In genomic region chr6:73585566-73586415, GRCh38 we compare ENCODE assay signal across 8 cellular contexts.
A peak's percentile ranks its signal among the peaks of the same experiment; 100 is the strongest.
DNase-seq lines count a peak whose midpoint lies in the region; ATAC-seq and TF ChIP-seq lines count a peak whose summit lies in the region.

No MANE protein-coding gene starts in this region.

- H3K27ac Mint-ChIP-seq in CD4-positive, alpha-beta memory T cell = peak overlapping the region; percentile 93 to 99 (median 98)
- peak overlapping the region; percentile 97 for H3K27ac Mint-ChIP-seq in activated naive CD8-positive, alpha-beta T cell treated with anti-CD3 and anti-CD28 coated beads, Interleukin-2, amount 50 U/mL, for 24 hours
- H3K27ac Mint-ChIP-seq in glutamatergic neuron (ENCODE audit: unreplicated experiment) = no peak overlapping the region

- H3K27me3 ChIP-seq in CD4-positive, alpha-beta memory T cell (ENCODE audit: insufficient read depth, low read length) = no peaks in the 10 kb centered on the region
- no peaks in the 10 kb centered on the region for H3K27me3 ChIP-seq in heart right ventricle

- POLR2A ChIA-PET in CD4-positive, alpha-beta memory T cell (lab: Charles Lee; ENCODE audit: partially characterized antibody) = interaction anchor here (0.6 to 9.7 kb wide), 13 partner anchors 8 to 135 kb away, joined by 3 to 233 read pairs (median 5); partner anchors contain the start of genes CGAS, EEF1A1, MTO1 and SLC17A5

- no peaks in the 10 kb centered on the region for H3K9me3 Mint-ChIP-seq in CD4-positive, alpha-beta memory T cell
- no peaks in the 10 kb centered on the region for H3K9me3 Mint-ChIP-seq in activated naive CD8-positive, alpha-beta T cell treated with anti-CD3 and anti-CD28 coated beads, Interleukin-2, amount 50 U/mL, for 24 hours
- peaks cover under 1% of the 10 kb centered on the region for H3K9me3 Mint-ChIP-seq in glutamatergic neuron (ENCODE audit: unreplicated experiment)

- H3K27ac ChIP-seq in CD4-positive, alpha-beta memory T cell (ENCODE audit: low read depth, low read length) = peak overlapping the region; percentile 70
- H3K27ac ChIP-seq in heart right ventricle = peak overlapping the region; percentile 62 to 94 (median 84)

- H3K27me3 Mint-ChIP-seq in CD4-positive, alpha-beta memory T cell = no peaks in the 10 kb centered on the region
- H3K27me3 Mint-ChIP-seq in activated naive CD8-positive, alpha-beta T cell treated with anti-CD3 and anti-CD28 coated beads, Interleukin-2, amount 50 U/mL, for 24 hours = no peaks in the 10 kb centered on the region
- H3K27me3 Mint-ChIP-seq in glutamatergic neuron (ENCODE audit: unreplicated experiment) = no peaks in the 10 kb centered on the region

- no peak for TF ChIP-seq CTCF in heart right ventricle (IDR thresholded peaks at IDR 0.05)
- TF ChIP-seq CTCF in glutamatergic neuron (IDR thresholded peaks at IDR 0.05; ENCODE audit: partially characterized antibody, unreplicated experiment) = no peak

- WGBS in heart right ventricle, 2 donors = 20 to 31% methylated on average over 3 of the region's 3 CpGs

- ATAC-seq in GM19035 (IDR thresholded peaks at IDR 0.05; ENCODE audit: unreplicated experiment) = peak; percentile 77
- peak; percentile 76 for ATAC-seq in HG03159 (IDR thresholded peaks at IDR 0.05; ENCODE audit: unreplicated experiment)
- peak; percentile 71 for ATAC-seq in activated naive CD8-positive, alpha-beta T cell treated with anti-CD3 and anti-CD28 coated beads, Interleukin-2, amount 50 U/mL, for 24 hours
- peak in 7 of 8 donors; percentile 67 to 89 (median 84) for ATAC-seq in heart right ventricle

- H3K4me3 Mint-ChIP-seq in CD4-positive, alpha-beta memory T cell = peak overlapping the region; percentile 78 to 88 (median 84)
- peak overlapping the region; percentile 82 for H3K4me3 Mint-ChIP-seq in activated naive CD8-positive, alpha-beta T cell treated with anti-CD3 and anti-CD28 coated beads, Interleukin-2, amount 50 U/mL, for 24 hours
- no peak overlapping the region for H3K4me3 Mint-ChIP-seq in glutamatergic neuron (ENCODE audit: unreplicated experiment)

- CTCF ChIA-PET in CD4-positive, alpha-beta memory T cell (lab: Charles Lee; ENCODE audit: partially characterized antibody) = interaction anchor here (0.6 to 3.0 kb wide), 13 partner anchors 10 to 139 kb away, joined by 3 to 27 read pairs (median 4); partner anchors contain the start of genes EEF1A1 and MTO1

- DNase-seq in CD4-positive, alpha-beta memory T cell = peak; percentile 57 to 69 (median 63)
- DNase-seq in OCI-M2 (lab: John Stamatoyannopoulos, UW; ENCODE audit: unreplicated experiment) (peak; percentile 89), heart right ventricle (peak in 1 of 2 donors; percentile 67), retina (peak; percentile 18), glutamatergic neuron (no peak)
- peak; percentile 31 for DNase-seq in activated naive CD8-positive, alpha-beta T cell treated with anti-CD3 and anti-CD28 coated beads, Interleukin-2, amount 50 U/mL, for 24 hours

- H3K36me3 ChIP-seq in CD4-positive, alpha-beta memory T cell (ENCODE audit: insufficient read depth, low read length) = no peaks in the 10 kb centered on the region
- H3K36me3 ChIP-seq in heart right ventricle = no peaks in the 10 kb centered on the region

- H3K4me1 Mint-ChIP-seq in CD4-positive, alpha-beta memory T cell = peaks cover 15 to 34% (median 19%) of the 10 kb centered on the region in 4 donors
- peaks cover 42% of the 10 kb centered on the region for H3K4me1 Mint-ChIP-seq in activated naive CD8-positive, alpha-beta T cell treated with anti-CD3 and anti-CD28 coated beads, Interleukin-2, amount 50 U/mL, for 24 hours
- H3K4me1 Mint-ChIP-seq in glutamatergic neuron (ENCODE audit: low read depth, unreplicated experiment) = peaks cover under 1% of the 10 kb centered on the region

- H3K4me3 ChIP-seq in CD4-positive, alpha-beta memory T cell (ENCODE audit: low read length in 2 of 2) = peak overlapping the region; percentile 54 to 56
- peak overlapping the region in 7 of 10 donors; percentile 11 to 42 (median 23) for H3K4me3 ChIP-seq in heart right ventricle

- H3K36me3 Mint-ChIP-seq in CD4-positive, alpha-beta memory T cell = no peaks in the 10 kb centered on the region
- peaks cover 3% of the 10 kb centered on the region for H3K36me3 Mint-ChIP-seq in activated naive CD8-positive, alpha-beta T cell treated with anti-CD3 and anti-CD28 coated beads, Interleukin-2, amount 50 U/mL, for 24 hours (ENCODE audit: low read depth)
- peaks cover 3% of the 10 kb centered on the region for H3K36me3 Mint-ChIP-seq in glutamatergic neuron (ENCODE audit: unreplicated experiment)

- intact Hi-C loops in CD4-positive, alpha-beta memory T cell (cut with micrococcal nuclease) = loop anchor here (1.0 to 5.0 kb wide), 2 partner anchors 64 to 67 kb away; partner anchors contain the start of genes EEF1A1 and SLC17A5
- intact Hi-C loops in heart right ventricle (cut with DNase I) = loop anchor here in 2 of 10 donors (5.0 to 10.0 kb wide), 2 partner anchors 61 to 63 kb away; partner anchors contain the start of gene EEF1A1 (in 2 of the 2)

- peaks cover 26% of the 10 kb centered on the region for H3K4me1 ChIP-seq in CD4-positive, alpha-beta memory T cell (ENCODE audit: insufficient read depth, low read length)
- peaks cover 0 to 33% (median 20%) of the 10 kb centered on the region in 9 donors for H3K4me1 ChIP-seq in heart right ventricle

- no peaks in the 10 kb centered on the region for H3K9me3 ChIP-seq in CD4-positive, alpha-beta memory T cell (ENCODE audit: control insufficient read depth in 1 of 2, low read length in 2 of 2)
- H3K9me3 ChIP-seq in heart right ventricle = peaks cover 0 to 6% (median 0%) of the 10 kb centered on the region in 11 donors
